ENCODE assay signal across 1 cellular context in genomic region chr1:211920602-211921226, GRCh38.
TF ChIP-seq lines count a peak whose summit lies in the region.

No MANE protein-coding gene starts in this region.

TF ChIP-seq in HepG2, 621 proteins besides CTCF, POLR2A, EP300 and RAD21 (continued from another document and continues in another):
- TF ChIP-seq DZIP1 (CRISPR knock-in tag; IDR thresholded peaks at IDR 0.05) (no peak), ZNF382 (CRISPR knock-in tag; IDR thresholded peaks at IDR 0.05; ENCODE audit: borderline replicate concordance) (no peak), ZFP62 (CRISPR knock-in tag; IDR thresholded peaks at IDR 0.05) (no peak), MTF1 (CRISPR knock-in tag; IDR thresholded peaks at IDR 0.05) (no peak), ZNF383 (CRISPR knock-in tag; IDR thresholded peaks at IDR 0.05; ENCODE audit: borderline replicate concordance) (no peak), TFE3 (CRISPR knock-in tag; IDR thresholded peaks at IDR 0.05) (peak; percentile 42; the same call in 1 of the 2 replicates), AGO1 (IDR thresholded peaks at IDR 0.05; ENCODE audit: low read depth, low read length, poor library complexity, severe bottlenecking) (no peak), CHD4 (IDR thresholded peaks at IDR 0.05; ENCODE audit: borderline replicate concordance, low read length) (peak; percentile 81; the same call in 1 of the 2 replicates), ZNF550 (CRISPR knock-in tag; IDR thresholded peaks at IDR 0.05; ENCODE audit: borderline replicate concordance) (no peak), TARDBP (CRISPR knock-in tag; IDR thresholded peaks at IDR 0.05) (peak; percentile 55; the same call in 1 of the 2 replicates), MIXL1 (CRISPR knock-in tag; IDR thresholded peaks at IDR 0.05) (0 out of 2 replicates have a peak, but pooled peaks have one; percentile 35), ZFX (CRISPR knock-in tag; IDR thresholded peaks at IDR 0.05; ENCODE audit: low read depth) (0 out of 2 replicates have a peak, but pooled peaks have one; percentile 29), ATM (IDR thresholded peaks at IDR 0.05; ENCODE audit: borderline replicate concordance) (no peak), FOSL1 (CRISPR knock-in tag; IDR thresholded peaks at IDR 0.05; ENCODE audit: borderline replicate concordance) (no peak), NFRKB (IDR thresholded peaks at IDR 0.05) (no peak), XBP1 (CRISPR knock-in tag; IDR thresholded peaks at IDR 0.05) (no peak), ZBTB46 (CRISPR knock-in tag; IDR thresholded peaks at IDR 0.05; ENCODE audit: borderline replicate concordance) (no peak), DMAP1 (CRISPR knock-in tag; IDR thresholded peaks at IDR 0.05) (no peak), NBN (conservative IDR thresholded peaks at IDR 0.05) (no peak), HMGXB4 (CRISPR knock-in tag; IDR thresholded peaks at IDR 0.05; ENCODE audit: borderline replicate concordance in 1 of 2, low read depth in 1 of 2) (no peak), KLF12 (CRISPR knock-in tag; IDR thresholded peaks at IDR 0.05; ENCODE audit: borderline replicate concordance) (no peak), ZNF83 (CRISPR knock-in tag; IDR thresholded peaks at IDR 0.05; ENCODE audit: borderline replicate concordance) (no peak), ZNF660 (CRISPR knock-in tag; IDR thresholded peaks at IDR 0.05; ENCODE audit: borderline replicate concordance, low read depth) (no peak), USF2 (IDR thresholded peaks at IDR 0.05; ENCODE audit: low read depth, low read length) (no peak), USF2 (CRISPR knock-in tag; IDR thresholded peaks at IDR 0.05; ENCODE audit: borderline replicate concordance) (no peak), CEBPG (CRISPR knock-in tag; IDR thresholded peaks at IDR 0.05) (peak; percentile 92), SMYD3 (CRISPR knock-in tag; IDR thresholded peaks at IDR 0.05) (0 out of 2 replicates have a peak, but pooled peaks have one; percentile 55), HDAC1 (CRISPR knock-in tag; IDR thresholded peaks at IDR 0.05) (peak; percentile 43), NR2F2 (IDR thresholded peaks at IDR 0.05; ENCODE audit: borderline replicate concordance, low read depth) (no peak), GTF3A (CRISPR knock-in tag; conservative IDR thresholded peaks at IDR 0.05) (no peak), MEIS1 (CRISPR knock-in tag; IDR thresholded peaks at IDR 0.05; ENCODE audit: borderline replicate concordance) (no peak), ZFP36L1 (CRISPR knock-in tag; IDR thresholded peaks at IDR 0.05) (no peak), EEA1 (CRISPR knock-in tag; IDR thresholded peaks at IDR 0.05; ENCODE audit: borderline replicate concordance) (no peak), ZFP90 (CRISPR knock-in tag; IDR thresholded peaks at IDR 0.05; ENCODE audit: borderline replicate concordance) (no peak), MEF2D (CRISPR knock-in tag; IDR thresholded peaks at IDR 0.05) (0 out of 2 replicates have a peak, but pooled peaks have one; percentile 41), ZSCAN22 (CRISPR knock-in tag; IDR thresholded peaks at IDR 0.05) (no peak), PAF1 (CRISPR knock-in tag; IDR thresholded peaks at IDR 0.05) (no peak), ZNF343 (CRISPR knock-in tag; IDR thresholded peaks at IDR 0.05) (no peak), RBFOX2 (IDR thresholded peaks at IDR 0.05; ENCODE audit: low read depth, low read length) (no peak), CREB3 (CRISPR knock-in tag; IDR thresholded peaks at IDR 0.05) (no peak), ZBTB7A (CRISPR knock-in tag; IDR thresholded peaks at IDR 0.05) (no peak), SMAD3 (CRISPR knock-in tag; IDR thresholded peaks at IDR 0.05) (0 out of 2 replicates have a peak, but pooled peaks have one; percentile 30), MAFG (CRISPR knock-in tag; IDR thresholded peaks at IDR 0.05) (no peak), SPEN (CRISPR knock-in tag; IDR thresholded peaks at IDR 0.05; ENCODE audit: low read depth) (no peak), TAF1 (CRISPR knock-in tag; IDR thresholded peaks at IDR 0.05) (no peak)
- TF ChIP-seq, protein P1, sequence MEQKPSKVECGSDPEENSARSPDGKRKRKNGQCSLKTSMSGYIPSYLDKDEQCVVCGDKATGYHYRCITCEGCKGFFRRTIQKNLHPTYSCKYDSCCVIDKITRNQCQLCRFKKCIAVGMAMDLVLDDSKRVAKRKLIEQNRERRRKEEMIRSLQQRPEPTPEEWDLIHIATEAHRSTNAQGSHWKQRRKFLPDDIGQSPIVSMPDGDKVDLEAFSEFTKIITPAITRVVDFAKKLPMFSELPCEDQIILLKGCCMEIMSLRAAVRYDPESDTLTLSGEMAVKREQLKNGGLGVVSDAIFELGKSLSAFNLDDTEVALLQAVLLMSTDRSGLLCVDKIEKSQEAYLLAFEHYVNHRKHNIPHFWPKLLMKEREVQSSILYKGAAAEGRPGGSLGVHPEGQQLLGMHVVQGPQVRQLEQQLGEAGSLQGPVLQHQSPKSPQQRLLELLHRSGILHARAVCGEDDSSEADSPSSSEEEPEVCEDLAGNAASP (CRISPR knock-in tag; IDR thresholded peaks at IDR 0.05; ENCODE audit: borderline replicate concordance): no peak
- TF ChIP-seq, protein P2, sequence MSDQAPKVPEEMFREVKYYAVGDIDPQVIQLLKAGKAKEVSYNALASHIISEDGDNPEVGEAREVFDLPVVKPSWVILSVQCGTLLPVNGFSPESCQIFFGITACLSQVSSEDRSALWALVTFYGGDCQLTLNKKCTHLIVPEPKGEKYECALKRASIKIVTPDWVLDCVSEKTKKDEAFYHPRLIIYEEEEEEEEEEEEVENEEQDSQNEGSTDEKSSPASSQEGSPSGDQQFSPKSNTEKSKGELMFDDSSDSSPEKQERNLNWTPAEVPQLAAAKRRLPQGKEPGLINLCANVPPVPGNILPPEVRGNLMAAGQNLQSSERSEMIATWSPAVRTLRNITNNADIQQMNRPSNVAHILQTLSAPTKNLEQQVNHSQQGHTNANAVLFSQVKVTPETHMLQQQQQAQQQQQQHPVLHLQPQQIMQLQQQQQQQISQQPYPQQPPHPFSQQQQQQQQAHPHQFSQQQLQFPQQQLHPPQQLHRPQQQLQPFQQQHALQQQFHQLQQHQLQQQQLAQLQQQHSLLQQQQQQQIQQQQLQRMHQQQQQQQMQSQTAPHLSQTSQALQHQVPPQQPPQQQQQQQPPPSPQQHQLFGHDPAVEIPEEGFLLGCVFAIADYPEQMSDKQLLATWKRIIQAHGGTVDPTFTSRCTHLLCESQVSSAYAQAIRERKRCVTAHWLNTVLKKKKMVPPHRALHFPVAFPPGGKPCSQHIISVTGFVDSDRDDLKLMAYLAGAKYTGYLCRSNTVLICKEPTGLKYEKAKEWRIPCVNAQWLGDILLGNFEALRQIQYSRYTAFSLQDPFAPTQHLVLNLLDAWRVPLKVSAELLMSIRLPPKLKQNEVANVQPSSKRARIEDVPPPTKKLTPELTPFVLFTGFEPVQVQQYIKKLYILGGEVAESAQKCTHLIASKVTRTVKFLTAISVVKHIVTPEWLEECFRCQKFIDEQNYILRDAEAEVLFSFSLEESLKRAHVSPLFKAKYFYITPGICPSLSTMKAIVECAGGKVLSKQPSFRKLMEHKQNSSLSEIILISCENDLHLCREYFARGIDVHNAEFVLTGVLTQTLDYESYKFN (CRISPR knock-in tag; conservative IDR thresholded peaks at IDR 0.05): peak; percentile 83
- TF ChIP-seq, protein P3, sequence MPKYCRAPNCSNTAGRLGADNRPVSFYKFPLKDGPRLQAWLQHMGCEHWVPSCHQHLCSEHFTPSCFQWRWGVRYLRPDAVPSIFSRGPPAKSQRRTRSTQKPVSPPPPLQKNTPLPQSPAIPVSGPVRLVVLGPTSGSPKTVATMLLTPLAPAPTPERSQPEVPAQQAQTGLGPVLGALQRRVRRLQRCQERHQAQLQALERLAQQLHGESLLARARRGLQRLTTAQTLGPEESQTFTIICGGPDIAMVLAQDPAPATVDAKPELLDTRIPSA (CRISPR knock-in tag; IDR thresholded peaks at IDR 0.05; ENCODE audit: borderline replicate concordance): no peak
- TF ChIP-seq, protein P4, sequence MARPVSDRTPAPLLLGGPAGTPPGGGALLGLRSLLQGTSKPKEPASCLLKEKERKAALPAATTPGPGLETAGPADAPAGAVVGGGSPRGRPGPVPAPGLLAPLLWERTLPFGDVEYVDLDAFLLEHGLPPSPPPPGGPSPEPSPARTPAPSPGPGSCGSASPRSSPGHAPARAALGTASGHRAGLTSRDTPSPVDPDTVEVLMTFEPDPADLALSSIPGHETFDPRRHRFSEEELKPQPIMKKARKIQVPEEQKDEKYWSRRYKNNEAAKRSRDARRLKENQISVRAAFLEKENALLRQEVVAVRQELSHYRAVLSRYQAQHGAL (CRISPR knock-in tag; IDR thresholded peaks at IDR 0.05; ENCODE audit: not compliant biosample characterization): no peak
- TF ChIP-seq, protein P5, sequence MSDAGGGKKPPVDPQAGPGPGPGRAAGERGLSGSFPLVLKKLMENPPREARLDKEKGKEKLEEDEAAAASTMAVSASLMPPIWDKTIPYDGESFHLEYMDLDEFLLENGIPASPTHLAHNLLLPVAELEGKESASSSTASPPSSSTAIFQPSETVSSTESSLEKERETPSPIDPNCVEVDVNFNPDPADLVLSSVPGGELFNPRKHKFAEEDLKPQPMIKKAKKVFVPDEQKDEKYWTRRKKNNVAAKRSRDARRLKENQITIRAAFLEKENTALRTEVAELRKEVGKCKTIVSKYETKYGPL (CRISPR knock-in tag; IDR thresholded peaks at IDR 0.05): no peak
